ENCODE assay signal across 28 cellular contexts in genomic region chr1:110538921-110539320, GRCh38. TPM values are rescaled to one million over a fixed set of nuclear protein-coding genes. Genes with fewer than 3 reads are reported as not detected.
A peak's percentile ranks its signal among the peaks of the same experiment; 100 is the strongest.
DNase-seq lines count a peak whose midpoint lies in the region; ATAC-seq and TF ChIP-seq lines count a peak whose summit lies in the region.
"Had no signal": no experiment of that assay in that cellular context is flagged by ENCODE, and none has a peak within 500 bp of the region (broad histone marks: within the 10 kb centered on the region; RNA-seq: fewer than 3 reads in every experiment).

No MANE protein-coding gene starts in this region.

- no peaks in the 10 kb centered on the region for H3F3A ChIP-seq in SK-N-SH (replicated peaks; ENCODE audit: insufficient read depth)

- no peak for TF ChIP-seq CTCF in SK-N-SH (IDR thresholded peaks at IDR 0.05)

- H4K20me1 ChIP-seq in SK-N-SH (ENCODE audit: insufficient read depth), result no peaks in the 10 kb centered on the region

- H3K27ac ChIP-seq in SK-N-SH (ENCODE audit: low read depth in 2 of 2, low read length in 1 of 2), result no peak overlapping the region
- H3K27ac ChIP-seq: brain microvascular endothelial cell, heart right ventricle, thoracic aorta had no signal

- no peak overlapping the region for H2AFZ ChIP-seq in SK-N-SH (ENCODE audit: low read depth)

- no peak for TF ChIP-seq RAD21 in SK-N-SH (IDR thresholded peaks at IDR 0.05; ENCODE audit: low read length)

- H3K9ac ChIP-seq in SK-N-SH, result no peak overlapping the region

- CTCF ChIA-PET in SK-N-SH (lab: Yijun Ruan, JAX), result interaction anchor here (1.0 to 2.8 kb wide), 8 partner anchors 9 to 243 kb away, joined by 3 to 14 read pairs (median 6); no protein-coding TSS in a partner anchor

- H3K27me3 ChIP-seq in SK-N-SH (ENCODE audit: insufficient read depth), result no peaks in the 10 kb centered on the region
- H3K27me3 ChIP-seq: brain microvascular endothelial cell had no signal

- ATAC-seq in GM21367 (IDR thresholded peaks at IDR 0.05; ENCODE audit: unreplicated experiment), result no peak
- ATAC-seq in HG02610 (IDR thresholded peaks at IDR 0.05; ENCODE audit: unreplicated experiment), result no peak
- ATAC-seq: activated CD8-positive, alpha-beta memory T cell treated with anti-CD3 and anti-CD28 coated beads, Interleukin-2, amount 10 ng/mL, durations not matched to agents 7 days and 5 days; heart right ventricle; stimulated activated naive CD8-positive, alpha-beta T cell treated with anti-CD3 and anti-CD28 coated beads, Interleukin-15, Interleukin-2, amounts not matched to agents 100 U/mL and 50 U/mL, for 24 hours had no signal

- intact Hi-C loops in posterior vena cava (cut with DNase I), result no loop called here

- no peaks in the 10 kb centered on the region for H3K4me1 ChIP-seq in SK-N-SH (ENCODE audit: control insufficient read depth in 1 of 2, insufficient read depth in 2 of 2, low read depth in 1 of 2, low read length in 1 of 2)
- H3K4me1 ChIP-seq: heart right ventricle had no signal

- in situ Hi-C loops in ACHN (cut with HindIII; ENCODE audit: low pct_ligation_motif_present, low pct_unique_long_range_greater_than_20kb, low sequenced_read_pairs), result no loop called here

- no peaks in the 10 kb centered on the region for H3K36me3 ChIP-seq in SK-N-SH (replicated peaks in 1 of 2; ENCODE audit: control insufficient read depth in 1 of 2, insufficient read depth in 2 of 2, low read length in 1 of 2)
- H3K36me3 ChIP-seq: brain microvascular endothelial cell, heart right ventricle, thoracic aorta had no signal

- H3K9me2 ChIP-seq in SK-N-SH, result no peaks in the 10 kb centered on the region

- H3K79me2 ChIP-seq in SK-N-SH (ENCODE audit: insufficient read depth), result no peaks in the 10 kb centered on the region

- DNase-seq in ACHN (peak; percentile 47), NCI-H1694 (lab: John Stamatoyannopoulos, UW) (peak; percentile 77), astrocyte of the hippocampus (ENCODE audit: low read depth, low spot score) (peak; percentile 53), hypothalamus (lab: John Stamatoyannopoulos, UW) (peak in 26 of 51 donors; percentile 3 to 73 (median 22)), posterior vena cava (ENCODE audit: low spot score) (no peak), SK-N-SH (no peak)
- DNase-seq: activated B cell treated with CpG ODN at 0.5 μM for 24 hours; activated CD4-positive, alpha-beta T cell treated with anti-CD3 and anti-CD28 coated beads, Interleukin-2, amount 50 U/mL, for 1 hour; activated CD8-positive, alpha-beta memory T cell treated with anti-CD3 and anti-CD28 coated beads, Interleukin-2, amount 10 ng/mL, durations not matched to agents 7 days and 5 days; activated T-cell treated with anti-CD3 and anti-CD28 coated beads, Interleukin-2, amount 50 U/mL, for 48 hours; brain microvascular endothelial cell; CD4-positive, alpha-beta memory T cell; effector CD4-positive, alpha-beta T cell; GF-D8; heart right ventricle; NCI-H2081 treated with DMSO at 0.1 percent for 48 hours; SHP77 treated with DMSO at 0.1 percent for 48 hours; stimulated activated naive CD8-positive, alpha-beta T cell treated with anti-CD3 and anti-CD28 coated beads, Interleukin-15, Interleukin-2, amounts not matched to agents 100 U/mL and 50 U/mL, for 24 hours; SW 1271 had no signal

- H3K9me3 ChIP-seq in SK-N-SH, result no peaks in the 10 kb centered on the region
- H3K9me3 ChIP-seq: heart right ventricle, thoracic aorta had no signal

- H3K4me2 ChIP-seq in SK-N-SH, result no peak overlapping the region

- H3K4me3 ChIP-seq in SK-N-SH (ENCODE audit: low read depth in 2 of 2, low read length in 1 of 2), result no peak overlapping the region
- H3K4me3 ChIP-seq: heart right ventricle, thoracic aorta had no signal

- POLR2A ChIA-PET in SK-N-SH (lab: Yijun Ruan, JAX), result no interaction called here

- WGBS in SK-N-SH (ENCODE audit: low lambda C conversion rate), result 41% methylated on average over 6 of the region's 8 CpGs

- TF ChIP-seq EP300 in SK-N-SH (IDR thresholded peaks at IDR 0.05; ENCODE audit: borderline replicate concordance in 1 of 2, low read depth in 1 of 2, low read length in 1 of 2), result no peak

TF ChIP-seq in SK-N-SH, 30 proteins besides CTCF, POLR2A, EP300 and RAD21:
- TF ChIP-seq CHD2 (IDR thresholded peaks at IDR 0.05; ENCODE audit: low read length, partially characterized antibody) (no peak), RCOR1 (IDR thresholded peaks at IDR 0.05; ENCODE audit: low read length) (no peak), RXRA (IDR thresholded peaks at IDR 0.05; ENCODE audit: borderline replicate concordance, low read depth) (no peak)

RNA-seq across cellular contexts. Expression of gene KCNA10, which starts 19.9 kb away (rescaled TPM):
- total RNA-seq in posterior vena cava, result not detected
- not detected in 2 replicates for polyA plus RNA-seq in SK-N-SH (2012; rRNA removed)
- not detected in 2 replicates for polyA plus RNA-seq in SK-N-SH (2012; cell fraction: cytosol; rRNA removed)
- not detected in 2 replicates for polyA plus RNA-seq in SK-N-SH (2012; cell fraction: nucleus; rRNA removed)
- total RNA-seq: A172; activated B cell treated with CpG ODN at 0.5 μM for 24 hours; activated CD8-positive, alpha-beta memory T cell treated with anti-CD3 and anti-CD28 coated beads, Interleukin-2, amount 10 ng/mL, durations not matched to agents 7 days and 5 days; CD4-positive, alpha-beta memory T cell; epithelial cell of proximal tubule; fibroblast of villous mesenchyme; heart right ventricle; lung microvascular endothelial cell; NCI-H460; thoracic aorta had no signal
- polyA plus RNA-seq: CD4-positive, alpha-beta memory T cell; heart right ventricle; IgD-negative memory B cell had no signal

Comparison
In these comparisons a context has a peak if more than half of its experiments do, and no peak if none do; other contexts are left out.
1. DNase-seq: peak in ACHN (single experiment), NCI-H1694 (single experiment), astrocyte of the hippocampus (single experiment) and hypothalamus (26 of 51); none in posterior vena cava (single experiment) and SK-N-SH (single experiment).